ENCODE assay signal across 8 cellular contexts in genomic region chr2:9207641-9208301, GRCh38. TPM values are rescaled to one million over a fixed set of nuclear protein-coding genes. Genes with fewer than 3 reads are reported as not detected.
DNase-seq lines count a peak whose midpoint lies in the region; ATAC-seq, FAIRE-seq and TF ChIP-seq lines count a peak whose summit lies in the region.

No MANE protein-coding gene starts in this region.

- H3K9me3 Mint-ChIP-seq in Calu3 (ENCODE audit: low read depth, unreplicated experiment), result no peaks in the 10 kb centered on the region
- no peaks in the 10 kb centered on the region for H3K9me3 Mint-ChIP-seq in WTC11
- peaks cover 5% of the 10 kb centered on the region for H3K9me3 Mint-ChIP-seq in glutamatergic neuron (ENCODE audit: unreplicated experiment)

- BruUV-seq in Calu3 (replicated peaks; lab: Mats Ljungman, UMichigan), result no TSS peak

- POLR2A ChIA-PET in WTC11 (lab: Charles Lee), result interaction anchor here (1.1 kb wide), 1 partner anchor 80 kb away, joined by 3 read pairs; no protein-coding TSS in a partner anchor

- FAIRE-seq in HTR-8/SVneo (lab: Jason Lieb, UNC), result peak; percentile 42

- H3K4me1 Mint-ChIP-seq in Calu3 (ENCODE audit: low read depth, unreplicated experiment) (peaks cover 51% of the 10 kb centered on the region), WTC11 (peaks cover 37% of the 10 kb centered on the region), glutamatergic neuron (ENCODE audit: low read depth, unreplicated experiment) (peaks cover 16% of the 10 kb centered on the region)

- H3K36me3 Mint-ChIP-seq in Calu3 (ENCODE audit: insufficient read depth, unreplicated experiment) (peaks cover 63% of the 10 kb centered on the region), WTC11 (peaks cover 3% of the 10 kb centered on the region; the same call in 1 of the 2 replicates), glutamatergic neuron (ENCODE audit: unreplicated experiment) (no peaks in the 10 kb centered on the region)

- TF ChIP-seq CTCF in Calu3 (IDR thresholded peaks at IDR 0.05; ENCODE audit: unreplicated experiment) (no peak), WTC11 (IDR thresholded peaks at IDR 0.05) (no peak), glutamatergic neuron (IDR thresholded peaks at IDR 0.05; ENCODE audit: partially characterized antibody, unreplicated experiment) (no peak)

- DNase-seq in Calu3 (peak; percentile 41), HTR-8/SVneo (ENCODE audit: insufficient read length, low spot score) (peak; percentile 43), WTC11 (ENCODE audit: low spot score) (peak; percentile 53), glutamatergic neuron (no peak), retina (peak; percentile 68), NCI-H446 treated with DMSO at 0.1 percent for 48 hours (lab: John Stamatoyannopoulos, UW) (no peak), inferior parietal cortex (ENCODE audit: extremely low spot score) (no peak)

- H3K4me3 Mint-ChIP-seq in Calu3 (ENCODE audit: low read depth, unreplicated experiment) (peak overlapping the region; percentile 95), WTC11 (peak overlapping the region; percentile 80), glutamatergic neuron (ENCODE audit: unreplicated experiment) (peak overlapping the region; percentile 90)

- H3K27me3 Mint-ChIP-seq in Calu3 (ENCODE audit: unreplicated experiment) (no peaks in the 10 kb centered on the region), WTC11 (ENCODE audit: low read depth) (peaks cover 26% of the 10 kb centered on the region), glutamatergic neuron (ENCODE audit: unreplicated experiment) (peaks cover 7% of the 10 kb centered on the region)

- H3K27ac Mint-ChIP-seq in Calu3 (ENCODE audit: unreplicated experiment) (peak overlapping the region; percentile 84), WTC11 (no peak overlapping the region), glutamatergic neuron (ENCODE audit: unreplicated experiment) (peak overlapping the region; percentile 59)

- ATAC-seq in WTC11, result peak; percentile 38
- no peak for ATAC-seq in GM18868 (IDR thresholded peaks at IDR 0.05; ENCODE audit: unreplicated experiment)

- CTCF ChIA-PET in Calu3 (lab: Charles Lee) (interaction anchor here (0.6 to 2.4 kb wide), 8 partner anchors 17 to 388 kb away, joined by 3 to 12 read pairs (median 6); no protein-coding TSS in a partner anchor), WTC11 (lab: Charles Lee) (interaction anchor here (0.7 to 4.7 kb wide), 4 partner anchors 18 to 164 kb away, joined by 3 to 22 read pairs (median 4); no protein-coding TSS in a partner anchor)

- intact Hi-C loops in Calu3 (cut with micrococcal nuclease; ENCODE audit: unreplicated experiment), result loop anchor here (1.0 to 5.0 kb wide), 3 partner anchors 28 to 80 kb away; no protein-coding TSS in a partner anchor

TF ChIP-seq in WTC11, 78 proteins besides CTCF, POLR2A, EP300 and RAD21:
- TF ChIP-seq ZNF671 (CRISPR knock-in tag; IDR thresholded peaks at IDR 0.05) (no peak), ATF6 (CRISPR knock-in tag; IDR thresholded peaks at IDR 0.05) (no peak), PREB (CRISPR knock-in tag; IDR thresholded peaks at IDR 0.05; ENCODE audit: borderline replicate concordance) (no peak), ZNF512 (CRISPR knock-in tag; IDR thresholded peaks at IDR 0.05; ENCODE audit: borderline replicate concordance) (no peak), ZNF219 (CRISPR knock-in tag; IDR thresholded peaks at IDR 0.05; ENCODE audit: borderline replicate concordance) (no peak), RORB (CRISPR knock-in tag; IDR thresholded peaks at IDR 0.05) (no peak), ZMAT4 (CRISPR knock-in tag; IDR thresholded peaks at IDR 0.05) (no peak), SOX15 (CRISPR knock-in tag; IDR thresholded peaks at IDR 0.05) (no peak), ATF3 (CRISPR knock-in tag; conservative IDR thresholded peaks at IDR 0.05) (no peak), KAT7 (CRISPR knock-in tag; IDR thresholded peaks at IDR 0.05; ENCODE audit: borderline replicate concordance) (no peak), NFE2L1 (CRISPR knock-in tag; IDR thresholded peaks at IDR 0.05) (no peak), TEAD4 (CRISPR knock-in tag; IDR thresholded peaks at IDR 0.05) (no peak), GABPB1 (CRISPR knock-in tag; IDR thresholded peaks at IDR 0.05) (no peak), TCF7 (CRISPR knock-in tag; IDR thresholded peaks at IDR 0.05; ENCODE audit: low read depth) (no peak), ZNF416 (CRISPR knock-in tag; IDR thresholded peaks at IDR 0.05) (no peak), TEAD1 (CRISPR knock-in tag; IDR thresholded peaks at IDR 0.05) (no peak), ESRRA (CRISPR knock-in tag; IDR thresholded peaks at IDR 0.05; ENCODE audit: borderline replicate concordance) (no peak), JAZF1 (CRISPR knock-in tag; IDR thresholded peaks at IDR 0.05) (no peak), IRF2 (CRISPR knock-in tag; IDR thresholded peaks at IDR 0.05; ENCODE audit: borderline replicate concordance, low read depth) (no peak)

RNA-seq across cellular contexts. Expression of gene ASAP2, which starts 1.2 kb away (rescaled TPM):
- total RNA-seq in Calu3 (2022), result 75.1 and 78.6 TPM in 2 replicates
- 14.3 to 15.6 TPM (median 14.5 TPM) in 3 replicates for total RNA-seq in WTC11 (2021)
- total RNA-seq in glutamatergic neuron (ENCODE audit: unreplicated experiment), result 49.6 TPM

Comparison
In these comparisons a context has a peak if more than half of its experiments do, and no peak if none do; other contexts are left out.
1. DNase-seq: peak in Calu3 (single experiment), HTR-8/SVneo (single experiment), WTC11 (single experiment) and retina (single experiment); none in glutamatergic neuron (single experiment), NCI-H446 treated with DMSO at 0.1 percent for 48 hours (single experiment) and inferior parietal cortex (single experiment).
2. Peak in every context shown above with its lines, with median percentiles within 50 percentile points of each other: H3K4me3 Mint-ChIP-seq.